In genomic region chr20:63026582-63027424, GRCh38 we compare ENCODE assay signal across 1 cellular context.
TF ChIP-seq lines count a peak whose summit lies in the region.

No MANE protein-coding gene starts in this region.

TF ChIP-seq in GM23338, 12 proteins besides CTCF, POLR2A, EP300 and RAD21 (continued from another document):
- TF ChIP-seq ZNF462 (CRISPR knock-in tag; IDR thresholded peaks at IDR 0.05) (no peak), ZNF114 (CRISPR knock-in tag; IDR thresholded peaks at IDR 0.05) (no peak), ZNF331 (CRISPR knock-in tag; IDR thresholded peaks at IDR 0.05; ENCODE audit: low read depth) (no peak)
